In the genomic region with DNA sequence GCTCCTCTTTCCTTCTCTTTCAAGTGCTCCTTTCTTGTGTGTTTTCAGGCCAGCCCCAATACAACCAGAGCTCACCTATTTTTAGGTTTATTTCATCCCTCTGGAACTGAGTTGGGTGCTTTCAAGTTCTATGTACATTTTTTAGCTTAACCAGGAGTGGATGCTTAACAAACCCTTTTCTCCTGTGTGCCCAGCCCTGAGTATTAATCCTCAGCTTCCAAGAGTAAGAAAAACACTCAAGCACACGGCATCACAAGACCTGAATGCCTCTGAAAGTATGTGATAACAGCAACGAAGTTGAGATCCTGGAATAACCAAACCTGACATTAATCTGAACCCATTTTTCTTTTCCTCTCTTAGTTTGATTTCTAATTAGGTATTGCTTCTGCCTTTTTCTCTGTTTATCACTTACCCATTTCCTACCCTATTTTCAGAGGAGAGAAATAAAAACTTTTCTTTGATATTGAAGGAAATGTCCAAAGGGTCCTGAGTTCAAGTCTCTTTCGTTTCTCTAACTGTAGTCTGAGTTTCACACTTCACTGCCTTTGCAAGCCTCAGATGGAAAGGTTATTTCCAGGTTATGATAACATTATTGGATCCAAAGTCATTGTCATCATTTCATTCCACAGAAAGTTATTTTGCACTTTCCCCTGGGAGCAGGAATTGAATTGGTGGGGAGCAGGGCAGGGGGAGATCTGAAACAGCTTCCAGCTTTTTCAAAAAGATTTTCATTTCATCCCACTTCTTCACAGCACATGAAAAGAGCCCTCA, we compare ENCODE assay signal across 16 cellular contexts. TPM values are rescaled to one million over a fixed set of nuclear protein-coding genes. Genes with fewer than 3 reads are reported as not detected.
DNase-seq lines count a peak whose midpoint lies in the region; ATAC-seq and TF ChIP-seq lines count a peak whose summit lies in the region.
"Had no signal": no experiment of that assay in that cellular context is flagged by ENCODE, and none has a peak within 500 bp of the region (broad histone marks: within the 10 kb centered on the region; RNA-seq: fewer than 3 reads in every experiment).

No MANE protein-coding gene starts in this region.

- H3K4me1 Mint-ChIP-seq in activated CD8-positive, alpha-beta memory T cell treated with anti-CD3 and anti-CD28 coated beads, Interleukin-2, amount 10 ng/mL, durations not matched to agents 7 days and 5 days, result peaks cover 16% of the 10 kb centered on the region
- H3K4me1 Mint-ChIP-seq in stimulated activated memory B cell treated with anti-CD40 and anti-IgM and Interleukin-4, amounts not matched to agents 10 μg/mL and 1 μg/mL and 100 μg/mL, for 72 hours, result peaks cover 11% of the 10 kb centered on the region
- no peaks in the 10 kb centered on the region for H3K4me1 Mint-ChIP-seq in CD8-positive, alpha-beta memory T cell

- no peak for DNase-seq in activated CD8-positive, alpha-beta memory T cell treated with anti-CD3 and anti-CD28 coated beads, Interleukin-2, amount 10 ng/mL, durations not matched to agents 7 days and 5 days
- DNase-seq in activated CD8-positive, alpha-beta memory T cell treated with anti-CD3 and anti-CD28 coated beads, Interleukin-2, amount 50 U/mL, for 4 hours, result no peak
- peak; percentile 13 for DNase-seq in RPMI7951 (ENCODE audit: low read depth)
- peak; percentile 20 for DNase-seq in fibroblast of the aortic adventitia (ENCODE audit: low read depth)
- no peak for DNase-seq in CD8-positive, alpha-beta memory T cell
- DNase-seq: activated CD4-positive, alpha-beta T cell treated with anti-CD3 and anti-CD28 coated beads for 1 hour; NCI-H1105; OCI-M1 had no signal

- H3K4me3 ChIP-seq in fibroblast of the aortic adventitia (ENCODE audit: low read depth, low read length), result no peak overlapping the region
- no peak overlapping the region for H3K4me3 ChIP-seq in CD8-positive, alpha-beta memory T cell (ENCODE audit: low read length)
- H3K4me3 ChIP-seq: suprapubic skin had no signal

- no peaks in the 10 kb centered on the region for H3K36me3 ChIP-seq in CD8-positive, alpha-beta memory T cell (ENCODE audit: insufficient read depth, low read length)
- H3K36me3 ChIP-seq: suprapubic skin had no signal

- peak overlapping the region; percentile 65 for H3K27ac Mint-ChIP-seq in activated CD8-positive, alpha-beta memory T cell treated with anti-CD3 and anti-CD28 coated beads, Interleukin-2, amount 10 ng/mL, durations not matched to agents 7 days and 5 days
- peak overlapping the region; percentile 63 for H3K27ac Mint-ChIP-seq in stimulated activated memory B cell treated with anti-CD40 and anti-IgM and Interleukin-4, amounts not matched to agents 10 μg/mL and 1 μg/mL and 100 μg/mL, for 72 hours
- H3K27ac Mint-ChIP-seq in CD8-positive, alpha-beta memory T cell, result no peak overlapping the region
- H3K27ac Mint-ChIP-seq: activated T-helper 1 cell treated with anti-CD3 and anti-CD28 coated beads, Interleukin-12 subunit alpha, Interleukin-12 subunit beta, Interleukin-2, Interleukin-4 antibody, amounts not matched to agents 30 ng/mL and 10 ng/mL and 1 ng/mL, durations not matched to agents 14 hours and 24 hours and 36 hours had no signal

- no peak overlapping the region for H3K4me3 Mint-ChIP-seq in activated CD8-positive, alpha-beta memory T cell treated with anti-CD3 and anti-CD28 coated beads, Interleukin-2, amount 10 ng/mL, durations not matched to agents 7 days and 5 days
- no peak overlapping the region for H3K4me3 Mint-ChIP-seq in stimulated activated memory B cell treated with anti-CD40 and anti-IgM and Interleukin-4, amounts not matched to agents 10 μg/mL and 1 μg/mL and 100 μg/mL, for 72 hours
- no peak overlapping the region for H3K4me3 Mint-ChIP-seq in CD8-positive, alpha-beta memory T cell
- H3K4me3 Mint-ChIP-seq: activated T-helper 1 cell treated with anti-CD3 and anti-CD28 coated beads, Interleukin-12 subunit alpha, Interleukin-12 subunit beta, Interleukin-2, Interleukin-4 antibody, amounts not matched to agents 30 ng/mL and 10 ng/mL and 1 ng/mL, durations not matched to agents 14 hours and 24 hours and 36 hours; brain had no signal

- POLR2A ChIA-PET in CD8-positive, alpha-beta memory T cell (lab: Charles Lee), result no interaction called here

- H3K27me3 Mint-ChIP-seq in activated CD8-positive, alpha-beta memory T cell treated with anti-CD3 and anti-CD28 coated beads, Interleukin-2, amount 10 ng/mL, durations not matched to agents 7 days and 5 days, result peaks cover 5% of the 10 kb centered on the region
- no peaks in the 10 kb centered on the region for H3K27me3 Mint-ChIP-seq in stimulated activated memory B cell treated with anti-CD40 and anti-IgM and Interleukin-4, amounts not matched to agents 10 μg/mL and 1 μg/mL and 100 μg/mL, for 72 hours
- H3K27me3 Mint-ChIP-seq in CD8-positive, alpha-beta memory T cell, result peaks cover 0 to 4% of the 10 kb centered on the region in 2 donors
- H3K27me3 Mint-ChIP-seq: brain had no signal

- H3K36me3 Mint-ChIP-seq in activated CD8-positive, alpha-beta memory T cell treated with anti-CD3 and anti-CD28 coated beads, Interleukin-2, amount 10 ng/mL, durations not matched to agents 7 days and 5 days, result no peaks in the 10 kb centered on the region
- H3K36me3 Mint-ChIP-seq in stimulated activated memory B cell treated with anti-CD40 and anti-IgM and Interleukin-4, amounts not matched to agents 10 μg/mL and 1 μg/mL and 100 μg/mL, for 72 hours, result no peaks in the 10 kb centered on the region
- no peaks in the 10 kb centered on the region for H3K36me3 Mint-ChIP-seq in CD8-positive, alpha-beta memory T cell
- H3K36me3 Mint-ChIP-seq: brain had no signal

- no peak for TF ChIP-seq CTCF in fibroblast of the aortic adventitia (IDR thresholded peaks at IDR 0.05; ENCODE audit: insufficient read depth, low read length)

- ATAC-seq in activated CD8-positive, alpha-beta memory T cell treated with anti-CD3 and anti-CD28 coated beads, Interleukin-2, amount 10 ng/mL, durations not matched to agents 7 days and 5 days, result no peak
- no peak for ATAC-seq in stimulated activated memory B cell treated with anti-CD40 and anti-IgM and Interleukin-4, amounts not matched to agents 10 μg/mL and 1 μg/mL and 100 μg/mL, for 72 hours
- ATAC-seq in HG03469 (IDR thresholded peaks at IDR 0.05; ENCODE audit: unreplicated experiment) (no peak), HG03439 (IDR thresholded peaks at IDR 0.05; ENCODE audit: unreplicated experiment) (no peak)
- ATAC-seq: HepG2 had no signal

- no peaks in the 10 kb centered on the region for H3K4me1 ChIP-seq in CD8-positive, alpha-beta memory T cell (ENCODE audit: insufficient read depth, low read length)

- CTCF ChIA-PET in activated CD8-positive, alpha-beta memory T cell treated with anti-CD3 and anti-CD28 coated beads, Interleukin-2, amount 10 ng/mL, durations not matched to agents 7 days and 5 days (lab: Charles Lee), result no interaction called here
- CTCF ChIA-PET in CD8-positive, alpha-beta memory T cell (lab: Charles Lee), result no interaction called here

- no peaks in the 10 kb centered on the region for H3K9me3 Mint-ChIP-seq in activated CD8-positive, alpha-beta memory T cell treated with anti-CD3 and anti-CD28 coated beads, Interleukin-2, amount 10 ng/mL, durations not matched to agents 7 days and 5 days (ENCODE audit: low read depth)
- no peaks in the 10 kb centered on the region for H3K9me3 Mint-ChIP-seq in stimulated activated memory B cell treated with anti-CD40 and anti-IgM and Interleukin-4, amounts not matched to agents 10 μg/mL and 1 μg/mL and 100 μg/mL, for 72 hours
- H3K9me3 Mint-ChIP-seq in CD8-positive, alpha-beta memory T cell, result no peaks in the 10 kb centered on the region
- H3K9me3 Mint-ChIP-seq: activated T-helper 1 cell treated with anti-CD3 and anti-CD28 coated beads, Interleukin-12 subunit alpha, Interleukin-12 subunit beta, Interleukin-2, Interleukin-4 antibody, amounts not matched to agents 30 ng/mL and 10 ng/mL and 1 ng/mL, durations not matched to agents 14 hours and 24 hours and 36 hours; brain had no signal

- no peak overlapping the region for H3K27ac ChIP-seq in CD8-positive, alpha-beta memory T cell (ENCODE audit: low read depth, low read length)
- H3K27ac ChIP-seq: suprapubic skin had no signal

- H3K9me3 ChIP-seq in CD8-positive, alpha-beta memory T cell (ENCODE audit: low read length), result no peaks in the 10 kb centered on the region
- H3K9me3 ChIP-seq: suprapubic skin had no signal

- no peaks in the 10 kb centered on the region for H3K27me3 ChIP-seq in CD8-positive, alpha-beta memory T cell (ENCODE audit: insufficient read depth, low read length, poor library complexity, severe bottlenecking)
- H3K27me3 ChIP-seq: suprapubic skin had no signal

RNA-seq across cellular contexts. Expression of a gene that starts 11.9 kb away (rescaled TPM):
- total RNA-seq in activated CD8-positive, alpha-beta memory T cell treated with anti-CD3 and anti-CD28 coated beads, Interleukin-2, amount 10 ng/mL, durations not matched to agents 7 days and 5 days, result not detected
- 10.6 TPM in 2 replicates for total RNA-seq in RPMI7951 (2014; rRNA removed; shearing (Covaris generic))
- total RNA-seq in fibroblast of the aortic adventitia (ENCODE audit: low replicate concordance), result 11.4 and 38.3 TPM in 2 replicates
- total RNA-seq in CD8-positive, alpha-beta memory T cell, result not detected
- not detected for polyA plus RNA-seq in CD8-positive, alpha-beta memory T cell
- total RNA-seq: activated T-helper 1 cell treated with anti-CD3 and anti-CD28 coated beads, Interleukin-12 subunit alpha, Interleukin-12 subunit beta, Interleukin-2, Interleukin-4 antibody, amounts not matched to agents 30 ng/mL and 10 ng/mL and 1 ng/mL, durations not matched to agents 14 hours and 24 hours and 36 hours; HepG2; T-helper 1 cell treated with Interleukin-12 subunit alpha and Interleukin-12 subunit beta and Interleukin-4 antibody, amounts not matched to agents 30 ng/mL and 1 ng/mL, for 36 hours had no signal
- polyA plus RNA-seq: HepG2 had no signal

Comparison
In these comparisons a context has a peak if more than half of its experiments do, and no peak if none do; other contexts are left out.
1. DNase-seq: peak in RPMI7951 (single experiment) and fibroblast of the aortic adventitia (single experiment); none in activated CD8-positive, alpha-beta memory T cell treated with anti-CD3 and anti-CD28 coated beads, Interleukin-2, amount 10 ng/mL, durations not matched to agents 7 days and 5 days (single experiment), activated CD8-positive, alpha-beta memory T cell treated with anti-CD3 and anti-CD28 coated beads, Interleukin-2, amount 50 U/mL, for 4 hours (single experiment) and CD8-positive, alpha-beta memory T cell (0 of 5).
2. H3K27ac Mint-ChIP-seq: peak in activated CD8-positive, alpha-beta memory T cell treated with anti-CD3 and anti-CD28 coated beads, Interleukin-2, amount 10 ng/mL, durations not matched to agents 7 days and 5 days (single experiment) and stimulated activated memory B cell treated with anti-CD40 and anti-IgM and Interleukin-4, amounts not matched to agents 10 μg/mL and 1 μg/mL and 100 μg/mL, for 72 hours (single experiment); none in CD8-positive, alpha-beta memory T cell (0 of 8).
3. RNA of a gene that starts 11.9 kb away (total RNA-seq): 11.4 to 38.3 TPM in fibroblast of the aortic adventitia and 10.6 TPM in RPMI7951; not detected in activated CD8-positive, alpha-beta memory T cell treated with anti-CD3 and anti-CD28 coated beads, Interleukin-2, amount 10 ng/mL, durations not matched to agents 7 days and 5 days and not detected in CD8-positive, alpha-beta memory T cell; every median in the first group is over 10 times any median in the second.